ENCODE assay signal across 8 cellular contexts in the genomic region with DNA sequence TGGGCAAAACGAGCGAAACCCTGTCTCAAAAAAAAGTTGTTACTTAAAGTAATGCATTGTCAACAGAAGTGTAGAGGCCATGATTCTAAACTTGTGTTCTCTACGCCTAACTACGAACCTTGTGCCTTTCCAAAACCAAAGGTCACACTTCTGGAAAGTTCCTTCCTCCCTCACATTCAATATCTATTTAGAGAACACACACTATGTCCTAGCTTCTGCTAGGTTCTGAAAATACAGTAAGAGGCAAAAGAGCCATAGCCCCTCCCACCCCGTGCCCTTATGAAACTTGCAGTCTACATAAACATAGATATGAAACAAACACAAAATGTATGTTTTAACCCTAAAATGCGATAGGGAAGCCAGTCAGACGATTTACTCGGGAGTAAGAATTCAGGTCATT. TPM values are rescaled to one million over a fixed set of nuclear protein-coding genes. Genes with fewer than 3 reads are reported as not detected.
A peak's percentile ranks its signal among the peaks of the same experiment; 100 is the strongest.
DNase-seq lines count a peak whose midpoint lies in the region; ATAC-seq, FAIRE-seq and TF ChIP-seq lines count a peak whose summit lies in the region.

No MANE protein-coding gene starts in this region.

- DNase-seq in bronchial epithelial cell (ENCODE audit: low read depth), result peak; percentile 9
- DNase-seq in midbrain (lab: John Stamatoyannopoulos, UW), result peak; percentile 41
- DNase-seq in NCI-H1092 treated with DMSO at 0.1 percent for 48 hours (lab: John Stamatoyannopoulos, UW), result no peak
- DNase-seq in OCI-M1 (lab: John Stamatoyannopoulos, UW), result no peak
- no peak for DNase-seq in SIG-M5 treated with dmso at 0.1 percent for 504 hours (lab: John Stamatoyannopoulos, UW; ENCODE audit: unreplicated experiment)

- no peaks in the 10 kb centered on the region for H3K27me3 ChIP-seq in bronchial epithelial cell (ENCODE audit: control insufficient read depth, insufficient read depth, low read length)

- ATAC-seq in GM18517 (IDR thresholded peaks at IDR 0.05; ENCODE audit: unreplicated experiment) (peak; percentile 5), HG03280 (IDR thresholded peaks at IDR 0.05; ENCODE audit: unreplicated experiment) (peak; percentile 4), GM19328 (IDR thresholded peaks at IDR 0.05; ENCODE audit: unreplicated experiment) (no peak)

- FAIRE-seq in bronchial epithelial cell (lab: Jason Lieb, UNC), result no peak

- peak overlapping the region; percentile 68 for H3K4me3 ChIP-seq in bronchial epithelial cell (ENCODE audit: low read depth, low read length)

- H3K36me3 ChIP-seq in bronchial epithelial cell (ENCODE audit: control insufficient read depth, insufficient read depth, low read length), result no peaks in the 10 kb centered on the region

- TF ChIP-seq CTCF in bronchial epithelial cell (IDR thresholded peaks at IDR 0.05; ENCODE audit: insufficient read depth, low read length, severe bottlenecking), result no peak

RNA-seq across cellular contexts. Expression of gene RNF6, which starts 36.4 kb away (rescaled TPM):
- 107 and 127 TPM in 2 replicates for total RNA-seq in bronchial epithelial cell

Comparison
In these comparisons a context has a peak if more than half of its experiments do, and no peak if none do; other contexts are left out.
1. DNase-seq: peak in bronchial epithelial cell (single experiment) and midbrain (single experiment); none in NCI-H1092 treated with DMSO at 0.1 percent for 48 hours (single experiment), OCI-M1 (single experiment) and SIG-M5 treated with dmso at 0.1 percent for 504 hours (single experiment).